In genomic region chr1:204505674-204506073, GRCh38 we compare ENCODE assay signal across 8 cellular contexts. TPM values are rescaled to one million over a fixed set of nuclear protein-coding genes. Genes with fewer than 3 reads are reported as not detected.
DNase-seq lines count a peak whose midpoint lies in the region; ATAC-seq and TF ChIP-seq lines count a peak whose summit lies in the region.

No MANE protein-coding gene starts in this region.

- peaks cover 24% of the 10 kb centered on the region for H3K4me1 ChIP-seq in lower lobe of right lung
- peaks cover 7 to 17% (median 11%) of the 10 kb centered on the region in 4 donors for H3K4me1 ChIP-seq in upper lobe of left lung

- peak overlapping the region; percentile 60 for H3K4me3 ChIP-seq in lower lobe of right lung
- peak overlapping the region in 3 of 4 donors; percentile 48 to 57 (median 51) for H3K4me3 ChIP-seq in upper lobe of left lung

- TF ChIP-seq CTCF in lower lobe of right lung (IDR thresholded peaks at IDR 0.05) (no peak), upper lobe of left lung (IDR thresholded peaks at IDR 0.05) (peak in 1 of 6 experiments; percentile 9)

- peak overlapping the region; percentile 90 for H3K4me3 Mint-ChIP-seq in activated naive CD4-positive, alpha-beta T cell treated with anti-CD3 and anti-CD28 coated beads, Interleukin-2, amount 50 U/mL, for 24 hours
- H3K4me3 Mint-ChIP-seq in activated naive CD8-positive, alpha-beta T cell treated with anti-CD3 and anti-CD28 coated beads, Interleukin-2, amount 50 U/mL, for 24 hours = peak overlapping the region; percentile 86

- no peak for ATAC-seq in activated naive CD8-positive, alpha-beta T cell treated with anti-CD3 and anti-CD28 coated beads, Interleukin-2, amount 50 U/mL, for 24 hours
- ATAC-seq in lower lobe of right lung (no peak), upper lobe of left lung (ENCODE audit: low FRiP score in 2 of 2) (no peak), GM18858 (IDR thresholded peaks at IDR 0.05; ENCODE audit: unreplicated experiment) (no peak), HG03280 (IDR thresholded peaks at IDR 0.05; ENCODE audit: unreplicated experiment) (no peak), GM21825 (IDR thresholded peaks at IDR 0.05; ENCODE audit: unreplicated experiment) (no peak)

- peaks cover 2% of the 10 kb centered on the region for H3K27me3 Mint-ChIP-seq in activated naive CD4-positive, alpha-beta T cell treated with anti-CD3 and anti-CD28 coated beads, Interleukin-2, amount 50 U/mL, for 24 hours
- peaks cover 4% of the 10 kb centered on the region for H3K27me3 Mint-ChIP-seq in activated naive CD8-positive, alpha-beta T cell treated with anti-CD3 and anti-CD28 coated beads, Interleukin-2, amount 50 U/mL, for 24 hours

- H3K27ac ChIP-seq in lower lobe of right lung (peak overlapping the region; percentile 85), upper lobe of left lung (peak overlapping the region; percentile 74 to 95 (median 85))

- no peak for DNase-seq in activated naive CD4-positive, alpha-beta T cell treated with Interleukin-2 at 50 U/mL for 16 hours
- DNase-seq in activated naive CD8-positive, alpha-beta T cell treated with anti-CD3 and anti-CD28 coated beads, Interleukin-2, amount 50 U/mL, for 24 hours = no peak
- no peak for DNase-seq in lower lobe of right lung
- DNase-seq in upper lobe of left lung = no peak

- peak overlapping the region; percentile 100 for H3K27ac Mint-ChIP-seq in activated naive CD4-positive, alpha-beta T cell treated with anti-CD3 and anti-CD28 coated beads, Interleukin-2, amount 50 U/mL, for 24 hours
- peak overlapping the region; percentile 98 for H3K27ac Mint-ChIP-seq in activated naive CD8-positive, alpha-beta T cell treated with anti-CD3 and anti-CD28 coated beads, Interleukin-2, amount 50 U/mL, for 24 hours

- H3K36me3 Mint-ChIP-seq in activated naive CD4-positive, alpha-beta T cell treated with anti-CD3 and anti-CD28 coated beads, Interleukin-2, amount 50 U/mL, for 24 hours = peaks cover 2% of the 10 kb centered on the region
- peaks cover 5% of the 10 kb centered on the region for H3K36me3 Mint-ChIP-seq in activated naive CD8-positive, alpha-beta T cell treated with anti-CD3 and anti-CD28 coated beads, Interleukin-2, amount 50 U/mL, for 24 hours (ENCODE audit: low read depth)

- H3K27me3 ChIP-seq in lower lobe of right lung (ENCODE audit: low read depth) (no peaks in the 10 kb centered on the region), upper lobe of left lung (no peaks in the 10 kb centered on the region)

- no peak for TF ChIP-seq EP300 in upper lobe of left lung (IDR thresholded peaks at IDR 0.05)

- H3K36me3 ChIP-seq in lower lobe of right lung = no peaks in the 10 kb centered on the region
- no peaks in the 10 kb centered on the region for H3K36me3 ChIP-seq in upper lobe of left lung

- H3K9me3 ChIP-seq in lower lobe of right lung (no peaks in the 10 kb centered on the region), upper lobe of left lung (no peaks in the 10 kb centered on the region)

- intact Hi-C loops in lower lobe of right lung (cut with DNase I) = no loop called here

- H3K4me1 Mint-ChIP-seq in activated naive CD4-positive, alpha-beta T cell treated with anti-CD3 and anti-CD28 coated beads, Interleukin-2, amount 50 U/mL, for 24 hours = peaks cover 35% of the 10 kb centered on the region
- H3K4me1 Mint-ChIP-seq in activated naive CD8-positive, alpha-beta T cell treated with anti-CD3 and anti-CD28 coated beads, Interleukin-2, amount 50 U/mL, for 24 hours = peaks cover 28% of the 10 kb centered on the region

- TF ChIP-seq POLR2A in upper lobe of left lung (IDR thresholded peaks at IDR 0.05) = no peak

- H3K9me3 Mint-ChIP-seq in activated naive CD4-positive, alpha-beta T cell treated with anti-CD3 and anti-CD28 coated beads, Interleukin-2, amount 50 U/mL, for 24 hours = no peaks in the 10 kb centered on the region
- no peaks in the 10 kb centered on the region for H3K9me3 Mint-ChIP-seq in activated naive CD8-positive, alpha-beta T cell treated with anti-CD3 and anti-CD28 coated beads, Interleukin-2, amount 50 U/mL, for 24 hours

RNA-seq across cellular contexts. Expression of gene MDM4, which starts 10.5 kb away (rescaled TPM):
- total RNA-seq in lower lobe of right lung (77.9 TPM), upper lobe of left lung (100 to 1,000 TPM in 2 of 6 donors, 10 to 100 TPM in 4; 40.0 to 167 (median 69.2) TPM)

RNA-seq across cellular contexts. Expression of gene PIK3C2B, which starts 11.1 kb away (rescaled TPM):
- total RNA-seq in lower lobe of right lung = 50.5 TPM
- 10 to 100 TPM; 14.1 to 84.9 (median 39.9) TPM for total RNA-seq in upper lobe of left lung
